Comparison of ENCODE assay signal across 34 cellular contexts in the genomic region with DNA sequence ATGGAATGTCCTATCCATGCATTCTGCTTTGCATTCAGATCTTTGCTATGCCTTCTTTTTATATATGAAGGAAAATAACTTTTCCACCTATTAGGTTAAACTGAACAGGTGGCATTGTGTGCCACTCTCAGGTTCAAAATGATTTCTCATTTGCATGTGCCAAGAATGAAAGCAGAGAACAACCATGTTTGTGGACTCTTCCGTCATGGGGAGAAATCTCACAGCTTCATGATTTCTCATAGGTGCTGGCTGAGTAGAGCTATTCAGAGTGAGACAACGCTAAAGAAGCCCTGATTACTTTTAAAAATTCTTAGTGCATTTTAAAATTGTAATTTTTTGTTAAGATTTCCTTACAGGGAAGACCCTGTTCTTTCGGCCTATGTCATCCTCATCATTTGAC.
"Had no signal": no experiment of that assay in that cellular context is flagged by ENCODE, and none has a peak within 500 bp of the region (broad histone marks: within the 10 kb centered on the region; RNA-seq: fewer than 3 reads in every experiment).

No MANE protein-coding gene starts in this region.

- H3K9me3 ChIP-seq: MG63 had no signal

- H3K36me3 ChIP-seq: MG63 had no signal

- DNase-seq: Karpas-422, Kasumi-1, KG1, MG63, MM.1S, MV-4-11, NCI-H1048, NCI-H1092, NCI-H1092 treated with DMSO at 0.1 percent for 48 hours, NCI-H1105, NCI-H1105 treated with DMSO at 0.1 percent for 48 hours, NCI-H1417, NCI-H1417 treated with DMSO at 0.1 percent for 48 hours, NCI-H1436, NCI-H1436 treated with DMSO at 0.1 percent for 48 hours, NCI-H146, NCI-H1694, NCI-H1694 treated with DMSO at 0.1 percent for 48 hours, NCI-H187, NCI-H187 treated with DMSO at 0.1 percent for 48 hours, NCI-H1930, NCI-H2029, NCI-H2029 treated with DMSO at 0.1 percent for 48 hours, NCI-H2081, NCI-H2081 treated with DMSO at 0.1 percent for 48 hours, NCI-H2107, NCI-H2171, NCI-H2171 treated with DMSO at 0.1 percent for 48 hours, NCI-H2227 treated with DMSO at 0.1 percent for 48 hours, NCI-H226, NCI-H345, NCI-H446, NCI-H446 treated with DMSO at 0.1 percent for 48 hours had no signal

- H3K4me3 ChIP-seq: MG63 had no signal

- H3K27ac ChIP-seq: KMS-11 had no signal

- H3K27me3 ChIP-seq: MG63 had no signal
